In genomic region chr10:79487296-79488194, GRCh38 we compare ENCODE assay signal across 9 cellular contexts. TPM values are rescaled to one million over a fixed set of nuclear protein-coding genes. Genes with fewer than 3 reads are reported as not detected.
DNase-seq lines count a peak whose midpoint lies in the region; ATAC-seq and TF ChIP-seq lines count a peak whose summit lies in the region.
"Had no signal": no experiment of that assay in that cellular context is flagged by ENCODE, and none has a peak within 500 bp of the region (broad histone marks: within the 10 kb centered on the region; RNA-seq: fewer than 3 reads in every experiment).

No MANE protein-coding gene starts in this region.

- BruUV-seq in mammary epithelial cell (replicated peaks; lab: Mats Ljungman, UMichigan), result no TSS peak

- CTCF ChIA-PET in mammary epithelial cell (lab: Charles Lee; ENCODE audit: low non-redundant PET), result interaction anchor here (1.1 kb wide), 1 partner anchor 113 kb away, joined by 3 read pairs; no protein-coding TSS in a partner anchor

- H3K4me1 ChIP-seq in mammary epithelial cell (ENCODE audit: insufficient read depth, low read length) (peaks cover 22% of the 10 kb centered on the region), right lobe of liver (no peaks in the 10 kb centered on the region)

- H3K9me3 ChIP-seq in mammary epithelial cell (replicated peaks; ENCODE audit: insufficient read depth, low read length), result no peaks in the 10 kb centered on the region
- no peaks in the 10 kb centered on the region for H3K9me3 ChIP-seq in right lobe of liver
- H3K9me3 ChIP-seq: BLaER1 treated with 17β-estradiol and CSF1 and Interleukin-3, amounts not matched to agents 10 nM and 100 nM had no signal

- ATAC-seq in GM19438 (IDR thresholded peaks at IDR 0.05; ENCODE audit: low read depth, unreplicated experiment) (peak; percentile 93), HG03442 (IDR thresholded peaks at IDR 0.05; ENCODE audit: unreplicated experiment) (peak; percentile 81), right lobe of liver (peak; percentile 95)

- H3K36me3 ChIP-seq in mammary epithelial cell (ENCODE audit: insufficient read depth, low read length) (no peaks in the 10 kb centered on the region), right lobe of liver (no peaks in the 10 kb centered on the region)
- H3K36me3 ChIP-seq: BLaER1 treated with 17β-estradiol and CSF1 and Interleukin-3, amounts not matched to agents 10 nM and 100 nM had no signal

- in situ Hi-C loops in mammary epithelial cell (cut with MboI; ENCODE audit: low sequenced_read_pairs in 2 of 2), result no loop called here

- no peaks in the 10 kb centered on the region for H4K20me1 ChIP-seq in mammary epithelial cell (ENCODE audit: insufficient read depth, low read length)
- H4K20me1 ChIP-seq: BLaER1 treated with 17β-estradiol and CSF1 and Interleukin-3, amounts not matched to agents 10 nM and 100 nM had no signal

- H3K27me3 ChIP-seq in mammary epithelial cell (ENCODE audit: insufficient read depth, low read length) (no peaks in the 10 kb centered on the region), right lobe of liver (no peaks in the 10 kb centered on the region)
- H3K27me3 ChIP-seq: BLaER1 treated with 17β-estradiol and CSF1 and Interleukin-3, amounts not matched to agents 10 nM and 100 nM had no signal

- H3K9ac ChIP-seq in mammary epithelial cell (ENCODE audit: insufficient read depth, low read length), result no peak overlapping the region
- H3K9ac ChIP-seq: BLaER1 treated with 17β-estradiol and CSF1 and Interleukin-3, amounts not matched to agents 10 nM and 100 nM had no signal

- peak; percentile 43 to 51 for TF ChIP-seq CTCF in mammary epithelial cell (conservative IDR thresholded peaks at IDR 0.05 in 1 of 2, IDR thresholded peaks at IDR 0.05 in 1 of 2; ENCODE audit: extremely low read depth in 1 of 2, insufficient read depth in 1 of 2, low read depth in 1 of 2, low read length in 2 of 2)
- peak; percentile 73 to 86 (median 80) for TF ChIP-seq CTCF in right lobe of liver (IDR thresholded peaks at IDR 0.05)

- dilution Hi-C loops in mammary epithelial cell (cut with HindIII; ENCODE audit: low sequenced_read_pairs), result no loop called here

- H3K27ac ChIP-seq in mammary epithelial cell (ENCODE audit: insufficient read depth, low read depth, low read length) (peak overlapping the region; percentile 17), right lobe of liver (no peak overlapping the region)
- H3K27ac ChIP-seq: BLaER1 treated with 17β-estradiol and CSF1 and Interleukin-3, amounts not matched to agents 10 nM and 100 nM had no signal

- H3K4me3 ChIP-seq in mammary epithelial cell (replicated peaks in 1 of 3; ENCODE audit: insufficient read depth in 1 of 3, low read depth in 2 of 3, low read length in 3 of 3) (no peak overlapping the region), right lobe of liver (no peak overlapping the region)
- H3K4me3 ChIP-seq: BLaER1 treated with 17β-estradiol and CSF1 and Interleukin-3, amounts not matched to agents 10 nM and 100 nM had no signal

- no peaks in the 10 kb centered on the region for H3K79me2 ChIP-seq in mammary epithelial cell (ENCODE audit: insufficient read depth, low read length)

- DNase-seq in NCI-H1694 treated with DMSO at 0.1 percent for 48 hours (lab: John Stamatoyannopoulos, UW) (peak; percentile 9), NCI-H1694 (lab: John Stamatoyannopoulos, UW) (no peak), RPMI7951 (ENCODE audit: low read depth) (peak; percentile 55), mammary epithelial cell (peak; percentile 23), right lobe of liver (peak; percentile 69 to 72 (median 72)), superior temporal gyrus (ENCODE audit: extremely low spot score) (peak; percentile 26)

- H2AFZ ChIP-seq in mammary epithelial cell (ENCODE audit: low read depth, low read length), result peak overlapping the region; percentile 76

- TF ChIP-seq POLR2A in right lobe of liver (IDR thresholded peaks at IDR 0.05), result no peak

- WGBS in mammary epithelial cell (ENCODE audit: low coverage, missing lambda C conversion rate), result 76% methylated on average over 8 of the region's 10 CpGs
- 36% methylated on average over 6 of the region's 10 CpGs for WGBS in right lobe of liver (ENCODE audit: insufficient coverage, low coverage, low lambda C conversion rate, missing lambda C conversion rate)

- H3K4me2 ChIP-seq in mammary epithelial cell (ENCODE audit: insufficient read depth, low read depth, low read length), result peak overlapping the region; percentile 54
- H3K4me2 ChIP-seq: BLaER1 treated with 17β-estradiol and CSF1 and Interleukin-3, amounts not matched to agents 10 nM and 100 nM had no signal

- intact Hi-C loops in mammary epithelial cell (cut with micrococcal nuclease) (loop anchor here (2.0 to 5.0 kb wide), 2 partner anchors 43 to 115 kb away; partner anchors contain the start of gene ZCCHC24), right lobe of liver (cut with DNase I) (loop anchor here in 1 of 2 donors (5.0 kb wide), 1 partner anchor 110 kb away; no protein-coding TSS in a partner anchor)

RNA-seq across cellular contexts. Expression of gene EIF5AL1, which starts 24.8 kb away (rescaled TPM):
- 0.12 and 0.29 TPM in 2 replicates for total RNA-seq in RPMI7951 (2014; rRNA removed; shearing (Covaris generic))
- 1 to 10 TPM in 1 of 2 donors, under 1 TPM in 1; 0.67 to 1.3 TPM for total RNA-seq in mammary epithelial cell
- 4.1 TPM for polyA plus RNA-seq in mammary epithelial cell
- 3.0 TPM for polyA minus RNA-seq in mammary epithelial cell
- under 1 TPM in 5 of 6 experiments, not detected in 1; 0.31 to 0.54 (median 0.44) TPM for total RNA-seq in right lobe of liver

RNA-seq across cellular contexts. Expression of gene ZCCHC24, which starts 42.1 kb away (rescaled TPM):
- 21.0 and 24.6 TPM in 2 replicates for total RNA-seq in RPMI7951 (2014; rRNA removed; shearing (Covaris generic))
- 1 to 10 TPM; 3.1 to 7.3 TPM for total RNA-seq in mammary epithelial cell
- 1.6 TPM for polyA plus RNA-seq in mammary epithelial cell
- polyA minus RNA-seq in mammary epithelial cell, result 1.2 TPM
- total RNA-seq in right lobe of liver, result 10 to 100 TPM; 19.8 to 33.6 (median 22.7) TPM
